1 cellular context compared by ENCODE assay signal in the genomic region with DNA sequence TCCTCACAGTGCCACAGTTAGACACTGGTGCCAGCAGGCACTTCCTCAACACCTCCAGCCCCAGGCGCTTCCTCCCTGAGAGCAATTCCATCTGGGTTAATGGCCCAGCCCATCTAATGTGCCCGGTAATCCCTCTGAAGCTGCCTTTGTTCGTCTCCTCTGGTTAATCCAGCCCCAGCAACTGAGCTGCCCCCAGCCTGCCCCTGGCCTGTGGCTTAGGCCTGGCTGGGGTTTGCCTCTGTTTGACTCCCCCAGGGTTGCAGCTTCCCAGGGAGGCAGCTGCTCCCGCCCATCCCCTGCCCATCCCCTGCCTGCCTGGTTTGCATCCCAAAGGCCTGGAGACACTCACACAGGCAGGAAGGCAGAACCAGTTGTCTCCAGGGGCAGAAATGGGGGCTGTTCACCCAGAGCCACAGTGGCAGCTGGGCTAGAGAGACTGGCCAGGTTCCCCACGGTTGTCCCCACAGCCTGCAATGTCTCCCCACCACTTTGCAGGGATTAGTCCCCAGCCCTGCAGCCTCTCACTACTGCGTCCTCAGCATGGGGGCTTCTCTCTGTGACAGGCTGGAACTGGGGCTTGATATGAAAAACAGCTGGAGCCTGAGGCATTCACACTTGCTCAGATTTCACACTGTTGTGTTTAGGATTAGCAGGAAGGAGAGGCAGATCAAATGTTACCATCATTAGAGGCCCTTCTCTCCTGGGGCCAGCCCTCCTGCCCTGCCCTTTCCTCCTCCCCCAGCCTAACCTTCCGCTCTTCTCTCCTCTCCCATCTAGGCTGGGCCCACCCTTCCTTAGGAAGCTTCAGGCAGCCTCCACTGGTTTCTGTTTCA.
TF ChIP-seq lines count a peak whose summit lies in the region.

No MANE protein-coding gene starts in this region.

TF ChIP-seq in HEK293, 187 proteins besides CTCF, POLR2A, EP300 and RAD21 (continued from another document):
- TF ChIP-seq, protein P1, sequence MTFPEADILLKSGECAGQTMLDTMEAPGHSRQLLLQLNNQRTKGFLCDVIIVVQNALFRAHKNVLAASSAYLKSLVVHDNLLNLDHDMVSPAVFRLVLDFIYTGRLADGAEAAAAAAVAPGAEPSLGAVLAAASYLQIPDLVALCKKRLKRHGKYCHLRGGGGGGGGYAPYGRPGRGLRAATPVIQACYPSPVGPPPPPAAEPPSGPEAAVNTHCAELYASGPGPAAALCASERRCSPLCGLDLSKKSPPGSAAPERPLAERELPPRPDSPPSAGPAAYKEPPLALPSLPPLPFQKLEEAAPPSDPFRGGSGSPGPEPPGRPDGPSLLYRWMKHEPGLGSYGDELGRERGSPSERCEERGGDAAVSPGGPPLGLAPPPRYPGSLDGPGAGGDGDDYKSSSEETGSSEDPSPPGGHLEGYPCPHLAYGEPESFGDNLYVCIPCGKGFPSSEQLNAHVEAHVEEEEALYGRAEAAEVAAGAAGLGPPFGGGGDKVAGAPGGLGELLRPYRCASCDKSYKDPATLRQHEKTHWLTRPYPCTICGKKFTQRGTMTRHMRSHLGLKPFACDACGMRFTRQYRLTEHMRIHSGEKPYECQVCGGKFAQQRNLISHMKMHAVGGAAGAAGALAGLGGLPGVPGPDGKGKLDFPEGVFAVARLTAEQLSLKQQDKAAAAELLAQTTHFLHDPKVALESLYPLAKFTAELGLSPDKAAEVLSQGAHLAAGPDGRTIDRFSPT (tag by site-specific recombination; IDR thresholded peaks at IDR 0.05), result no peak
- TF ChIP-seq ZIC2 (tag by site-specific recombination; IDR thresholded peaks at IDR 0.05) (peak; percentile 100), ZBTB48 (tag by site-specific recombination; IDR thresholded peaks at IDR 0.05) (no peak), ZNF335 (tag by site-specific recombination; conservative IDR thresholded peaks at IDR 0.05) (peak; percentile 44; the same call in 1 of the 2 replicates), ZNF596 (tag by site-specific recombination; IDR thresholded peaks at IDR 0.05) (peak; percentile 35; the same call in 1 of the 2 replicates), ZNF664 (tag by site-specific recombination; IDR thresholded peaks at IDR 0.05) (no peak), SP2 (tag by site-specific recombination; IDR thresholded peaks at IDR 0.05) (peak; percentile 30; the same call in 1 of the 2 replicates), ZBTB8A (tag by site-specific recombination; IDR thresholded peaks at IDR 0.05) (peak; percentile 50; the same call in 1 of the 2 replicates), GLIS1 (tag by site-specific recombination; IDR thresholded peaks at IDR 0.05) (peak; percentile 94)
- TF ChIP-seq, protein P2, sequence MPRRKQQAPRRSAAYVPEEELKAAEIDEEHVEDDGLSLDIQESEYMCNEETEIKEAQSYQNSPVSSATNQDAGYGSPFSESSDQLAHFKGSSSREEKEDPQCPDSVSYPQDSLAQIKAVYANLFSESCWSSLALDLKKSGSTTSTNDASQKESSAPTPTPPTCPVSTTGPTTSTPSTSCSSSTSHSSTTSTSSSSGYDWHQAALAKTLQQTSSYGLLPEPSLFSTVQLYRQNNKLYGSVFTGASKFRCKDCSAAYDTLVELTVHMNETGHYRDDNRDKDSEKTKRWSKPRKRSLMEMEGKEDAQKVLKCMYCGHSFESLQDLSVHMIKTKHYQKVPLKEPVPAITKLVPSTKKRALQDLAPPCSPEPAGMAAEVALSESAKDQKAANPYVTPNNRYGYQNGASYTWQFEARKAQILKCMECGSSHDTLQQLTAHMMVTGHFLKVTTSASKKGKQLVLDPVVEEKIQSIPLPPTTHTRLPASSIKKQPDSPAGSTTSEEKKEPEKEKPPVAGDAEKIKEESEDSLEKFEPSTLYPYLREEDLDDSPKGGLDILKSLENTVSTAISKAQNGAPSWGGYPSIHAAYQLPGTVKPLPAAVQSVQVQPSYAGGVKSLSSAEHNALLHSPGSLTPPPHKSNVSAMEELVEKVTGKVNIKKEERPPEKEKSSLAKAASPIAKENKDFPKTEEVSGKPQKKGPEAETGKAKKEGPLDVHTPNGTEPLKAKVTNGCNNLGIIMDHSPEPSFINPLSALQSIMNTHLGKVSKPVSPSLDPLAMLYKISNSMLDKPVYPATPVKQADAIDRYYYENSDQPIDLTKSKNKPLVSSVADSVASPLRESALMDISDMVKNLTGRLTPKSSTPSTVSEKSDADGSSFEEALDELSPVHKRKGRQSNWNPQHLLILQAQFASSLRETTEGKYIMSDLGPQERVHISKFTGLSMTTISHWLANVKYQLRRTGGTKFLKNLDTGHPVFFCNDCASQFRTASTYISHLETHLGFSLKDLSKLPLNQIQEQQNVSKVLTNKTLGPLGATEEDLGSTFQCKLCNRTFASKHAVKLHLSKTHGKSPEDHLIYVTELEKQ (tag by site-specific recombination; IDR thresholded peaks at IDR 0.05; ENCODE audit: borderline replicate concordance), result peak; percentile 19; the same call in 1 of the 2 replicates
- TF ChIP-seq, protein P3, sequence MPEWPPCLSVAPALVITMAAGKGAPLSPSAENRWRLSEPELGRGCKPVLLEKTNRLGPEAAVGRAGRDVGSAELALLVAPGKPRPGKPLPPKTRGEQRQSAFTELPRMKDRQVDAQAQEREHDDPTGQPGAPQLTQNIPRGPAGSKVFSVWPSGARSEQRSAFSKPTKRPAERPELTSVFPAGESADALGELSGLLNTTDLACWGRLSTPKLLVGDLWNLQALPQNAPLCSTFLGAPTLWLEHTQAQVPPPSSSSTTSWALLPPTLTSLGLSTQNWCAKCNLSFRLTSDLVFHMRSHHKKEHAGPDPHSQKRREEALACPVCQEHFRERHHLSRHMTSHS (tag by site-specific recombination; IDR thresholded peaks at IDR 0.05), result peak; percentile 68; the same call in 1 of the 2 replicates
TF ChIP-seq in HEK293: peak in this region for 39.
